Comparison of ENCODE assay signal across 32 cellular contexts in the genomic region with DNA sequence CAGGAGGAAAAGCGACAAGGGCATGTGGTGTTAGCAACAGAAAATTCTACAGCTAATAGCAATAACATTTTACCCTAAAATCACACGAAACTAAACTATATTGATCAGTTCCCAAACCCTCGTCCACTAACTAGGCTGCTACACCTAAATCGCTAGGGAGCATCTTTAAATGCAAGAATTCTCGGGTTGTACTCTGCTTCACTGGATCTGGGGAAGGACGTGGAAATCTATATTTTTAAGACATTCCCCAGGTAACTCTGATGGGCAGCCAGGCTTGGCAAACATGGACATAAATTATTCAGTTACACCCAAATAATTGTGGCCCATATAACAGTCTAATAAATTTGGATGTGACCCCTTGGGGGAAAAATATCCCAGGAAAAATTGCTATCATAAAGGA.
"Had no signal": no experiment of that assay in that cellular context is flagged by ENCODE, and none has a peak within 500 bp of the region (broad histone marks: within the 10 kb centered on the region; RNA-seq: fewer than 3 reads in every experiment).

No MANE protein-coding gene starts in this region.

- H3K4me1 Mint-ChIP-seq: activated naive CD8-positive, alpha-beta T cell treated with anti-CD3 and anti-CD28 coated beads, Interleukin-2, amount 10 ng/mL, durations not matched to agents 7 days and 5 days; brain had no signal

- H3K27me3 Mint-ChIP-seq: activated CD4-positive, alpha-beta T cell treated with anti-CD3 and anti-CD28 coated beads, Interleukin-2, amount 10 ng/mL, durations not matched to agents 7 days and 5 days; activated T-cell treated with anti-CD3 and anti-CD28 coated beads, Interleukin-2, amount 50 U/mL, for 24 hours had no signal

- H3K36me3 Mint-ChIP-seq: activated naive CD4-positive, alpha-beta T cell treated with anti-CD3 and anti-CD28 coated beads, Interleukin-2, amount 10 ng/mL, durations not matched to agents 7 days and 5 days; activated naive CD4-positive, alpha-beta T cell treated with anti-CD3 and anti-CD28 coated beads, Interleukin-2, amount 50 U/mL, for 72 hours; activated naive CD8-positive, alpha-beta T cell treated with anti-CD3 and anti-CD28 coated beads, Interleukin-2, amount 10 ng/mL, durations not matched to agents 7 days and 5 days; brain had no signal

- H3K9me3 Mint-ChIP-seq: activated CD4-positive, alpha-beta memory T cell treated with anti-CD3 and anti-CD28 coated beads, Interleukin-2, amount 10 ng/mL, durations not matched to agents 7 days and 5 days; activated CD4-positive, alpha-beta T cell treated with anti-CD3 and anti-CD28 coated beads, Interleukin-2, amount 10 ng/mL, durations not matched to agents 7 days and 5 days; activated naive CD4-positive, alpha-beta T cell treated with anti-CD3 and anti-CD28 coated beads, Interleukin-2, amount 10 ng/mL, durations not matched to agents 7 days and 5 days; activated naive CD4-positive, alpha-beta T cell treated with anti-CD3 and anti-CD28 coated beads, Interleukin-2, amount 50 U/mL, for 72 hours; activated naive CD8-positive, alpha-beta T cell treated with anti-CD3 and anti-CD28 coated beads, Interleukin-2, amount 10 ng/mL, durations not matched to agents 7 days and 5 days; activated T-cell treated with anti-CD3 and anti-CD28 coated beads, Interleukin-2, amount 50 U/mL, for 24 hours; activated T-cell treated with anti-CD3 and anti-CD28 coated beads, Interleukin-2, amount 50 U/mL, for 72 hours; brain; T-helper 2 cell treated with Interferon-gamma antibody and Interleukin-4, amounts not matched to agents 5 μg/mL and 100 μg/mL, for 36 hours had no signal

- H3K27ac ChIP-seq: ascending aorta, breast epithelium, cardiac muscle cell, colonic mucosa, epithelial cell of prostate, esophagus squamous epithelium, gastroesophageal sphincter, heart right ventricle had no signal

- H3K27ac Mint-ChIP-seq: activated CD4-positive, alpha-beta memory T cell treated with anti-CD3 and anti-CD28 coated beads, Interleukin-2, amount 10 ng/mL, durations not matched to agents 7 days and 5 days; activated CD4-positive, alpha-beta T cell treated with anti-CD3 and anti-CD28 coated beads, Interleukin-2, amount 10 ng/mL, durations not matched to agents 7 days and 5 days; activated naive CD4-positive, alpha-beta T cell treated with anti-CD3 and anti-CD28 coated beads, Interleukin-2, amount 10 ng/mL, durations not matched to agents 7 days and 5 days; activated naive CD4-positive, alpha-beta T cell treated with anti-CD3 and anti-CD28 coated beads, Interleukin-2, amount 50 U/mL, for 72 hours; activated naive CD8-positive, alpha-beta T cell treated with anti-CD3 and anti-CD28 coated beads, Interleukin-2, amount 10 ng/mL, durations not matched to agents 7 days and 5 days; activated T-cell treated with anti-CD3 and anti-CD28 coated beads, Interleukin-2, amount 50 U/mL, for 24 hours; activated T-cell treated with anti-CD3 and anti-CD28 coated beads, Interleukin-2, amount 50 U/mL, for 72 hours; brain; T-helper 17 cell; T-helper 2 cell treated with Interferon-gamma antibody and Interleukin-4, amounts not matched to agents 5 μg/mL and 100 μg/mL, for 36 hours had no signal

- H3K36me3 ChIP-seq: ascending aorta, breast epithelium, cardiac muscle cell, colonic mucosa, esophagus squamous epithelium, gastroesophageal sphincter, heart right ventricle had no signal

- H3K9me3 ChIP-seq: ascending aorta, breast epithelium, colonic mucosa, esophagus squamous epithelium, gastroesophageal sphincter, heart right ventricle had no signal

- H3K4me3 Mint-ChIP-seq: activated CD4-positive, alpha-beta memory T cell treated with anti-CD3 and anti-CD28 coated beads, Interleukin-2, amount 10 ng/mL, durations not matched to agents 7 days and 5 days; activated CD4-positive, alpha-beta T cell treated with anti-CD3 and anti-CD28 coated beads, Interleukin-2, amount 10 ng/mL, durations not matched to agents 7 days and 5 days; activated naive CD4-positive, alpha-beta T cell treated with anti-CD3 and anti-CD28 coated beads, Interleukin-2, amount 10 ng/mL, durations not matched to agents 7 days and 5 days; activated naive CD8-positive, alpha-beta T cell treated with anti-CD3 and anti-CD28 coated beads, Interleukin-2, amount 10 ng/mL, durations not matched to agents 7 days and 5 days; activated T-cell treated with anti-CD3 and anti-CD28 coated beads, Interleukin-2, amount 50 U/mL, for 24 hours; activated T-cell treated with anti-CD3 and anti-CD28 coated beads, Interleukin-2, amount 50 U/mL, for 72 hours; brain; T-helper 17 cell; T-helper 2 cell treated with Interferon-gamma antibody and Interleukin-4, amounts not matched to agents 5 μg/mL and 100 μg/mL, for 36 hours had no signal

- DNase-seq: activated CD4-positive, alpha-beta memory T cell treated with anti-CD3 and anti-CD28 coated beads, Interleukin-2, amount 10 ng/mL, durations not matched to agents 7 days and 5 days; activated CD4-positive, alpha-beta T cell treated with anti-CD3 and anti-CD28 coated beads for 1 hour; activated CD4-positive, alpha-beta T cell treated with anti-CD3 and anti-CD28 coated beads for 4 hours; activated CD4-positive, alpha-beta T cell treated with anti-CD3 and anti-CD28 coated beads, Interleukin-2, amount 10 ng/mL, durations not matched to agents 7 days and 5 days; activated CD4-positive, alpha-beta T cell treated with anti-CD3 and anti-CD28 coated beads, Interleukin-2, amount 50 U/mL, for 4 hours; activated CD8-positive, alpha-beta memory T cell treated with anti-CD3 and anti-CD28 coated beads, Interleukin-2, amount 50 U/mL, for 48 hours; activated gamma-delta T cell; activated naive CD4-positive, alpha-beta T cell; activated naive CD4-positive, alpha-beta T cell treated with anti-CD3 and anti-CD28 coated beads, Interleukin-2, amount 10 ng/mL, durations not matched to agents 7 days and 5 days; activated naive CD8-positive, alpha-beta T cell treated with anti-CD3 and anti-CD28 coated beads, Interleukin-2, amount 10 ng/mL, durations not matched to agents 7 days and 5 days; activated T-cell treated with anti-CD3 and anti-CD28 coated beads for 4 hours; activated T-cell treated with anti-CD3 and anti-CD28 coated beads, Interleukin-2, amount 50 U/mL, for 24 hours; activated T-cell treated with anti-CD3 and anti-CD28 coated beads, Interleukin-2, amount 50 U/mL, for 72 hours; central memory CD4-positive, alpha-beta T cell; cerebellar nuclear complex; colonic mucosa; effector CD8-positive, alpha-beta T cell; esophagus squamous epithelium; foreskin melanocyte; heart right ventricle; T-helper 17 cell; T1000 had no signal

- H3K4me3 ChIP-seq: ascending aorta, breast epithelium, cardiac muscle cell, colonic mucosa, esophagus squamous epithelium, gastroesophageal sphincter, heart right ventricle had no signal

- H3K27me3 ChIP-seq: ascending aorta, breast epithelium, cardiac muscle cell, colonic mucosa had no signal

- H3K4me1 ChIP-seq: ascending aorta, breast epithelium, colonic mucosa, esophagus squamous epithelium, gastroesophageal sphincter, heart right ventricle had no signal

- ATAC-seq: activated naive CD4-positive, alpha-beta T cell treated with anti-CD3 and anti-CD28 coated beads, Interleukin-2, amount 50 U/mL, for 72 hours; activated T-cell treated with anti-CD3 and anti-CD28 coated beads, Interleukin-2, amount 50 U/mL, for 72 hours; gastroesophageal sphincter; heart right ventricle; T-helper 17 cell had no signal

- FAIRE-seq: endometrium, endothelial cell of umbilical vein had no signal
